14 cellular contexts compared by ENCODE assay signal in the genomic region with DNA sequence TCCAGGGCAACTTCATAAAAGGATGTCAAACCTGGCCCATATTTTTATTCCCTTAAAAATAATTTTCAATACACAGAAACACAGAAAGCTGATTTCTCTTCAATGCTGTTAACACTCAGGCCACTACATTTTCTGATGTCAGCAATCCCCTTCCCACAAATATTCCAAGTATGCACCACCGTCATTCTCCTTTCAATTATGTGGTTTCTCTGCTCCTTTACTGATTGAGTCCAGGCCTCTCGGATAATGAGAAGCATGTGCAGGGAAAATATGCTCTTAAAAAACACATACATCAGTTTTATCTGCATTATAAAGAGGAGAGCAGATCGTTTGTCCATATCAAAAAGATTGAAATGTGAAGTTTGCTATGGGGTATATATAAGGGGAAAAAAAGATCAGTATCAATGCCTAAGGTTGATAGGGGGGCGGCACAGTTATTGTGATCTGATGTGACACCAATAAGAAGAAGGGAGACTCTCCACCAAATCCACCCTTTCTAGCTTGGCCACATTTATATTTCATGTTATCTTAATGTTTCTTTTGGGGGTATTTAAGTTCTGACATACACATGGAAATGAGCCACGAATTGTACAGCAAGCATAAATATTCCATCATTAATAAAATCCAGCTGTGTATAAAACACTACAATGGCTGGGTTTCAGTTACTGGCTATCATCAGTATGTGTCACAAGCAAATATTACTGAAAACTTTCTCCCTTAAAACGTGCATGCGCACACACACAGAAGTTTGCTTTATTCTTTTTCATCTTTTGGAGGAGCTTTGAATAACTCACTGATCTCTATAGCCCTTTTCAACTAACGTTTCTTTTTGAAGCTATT. TPM values are rescaled to one million over a fixed set of nuclear protein-coding genes. Genes with fewer than 3 reads are reported as not detected.
A peak's percentile ranks its signal among the peaks of the same experiment; 100 is the strongest.
DNase-seq lines count a peak whose midpoint lies in the region; ATAC-seq and TF ChIP-seq lines count a peak whose summit lies in the region.
"Had no signal": no experiment of that assay in that cellular context is flagged by ENCODE, and none has a peak within 500 bp of the region (broad histone marks: within the 10 kb centered on the region; RNA-seq: fewer than 3 reads in every experiment).

No MANE protein-coding gene starts in this region.

- no peak overlapping the region for H2BK120ac ChIP-seq in mesendoderm (ENCODE audit: low read depth, low read length)

- H3K27ac ChIP-seq in AG04450 (ENCODE audit: low read depth, low read length) = peak overlapping the region; percentile 77
- no peak overlapping the region for H3K27ac ChIP-seq in brain microvascular endothelial cell
- H3K27ac ChIP-seq in mesendoderm (ENCODE audit: low read depth, low read length) = no peak overlapping the region
- H3K27ac ChIP-seq: parathyroid adenoma had no signal

- H3K4me3 ChIP-seq in AG04450 (ENCODE audit: low read depth, low read length) (no peak overlapping the region), brain microvascular endothelial cell (ENCODE audit: low read depth, low read length) (no peak overlapping the region), mesendoderm (ENCODE audit: low read length) (no peak overlapping the region)
- H3K4me3 ChIP-seq: dorsolateral prefrontal cortex had no signal

- no peaks in the 10 kb centered on the region for H3K9me3 ChIP-seq in AG04450 (ENCODE audit: control insufficient read depth, insufficient read depth, low read length)

- H3K9me3 Mint-ChIP-seq in glutamatergic neuron (ENCODE audit: unreplicated experiment) = no peaks in the 10 kb centered on the region
- H3K9me3 Mint-ChIP-seq: memory B cell had no signal

- no peak overlapping the region for H3K18ac ChIP-seq in mesendoderm (ENCODE audit: low read length)

- CTCF ChIA-PET in AG04450 (lab: Charles Lee) = no interaction called here

- H3K4me2 ChIP-seq in mesendoderm (ENCODE audit: low read length) = no peak overlapping the region

- no peak overlapping the region for H3K4ac ChIP-seq in mesendoderm (ENCODE audit: low read depth, low read length)

- H3K23ac ChIP-seq in mesendoderm (ENCODE audit: low read length) = no peak overlapping the region

- TF ChIP-seq CTCF in AG04450 (IDR thresholded peaks at IDR 0.05; ENCODE audit: low read depth, low read length) (no peak), brain microvascular endothelial cell (IDR thresholded peaks at IDR 0.05; ENCODE audit: low read depth, low read length, missing control alignments) (no peak), glutamatergic neuron (IDR thresholded peaks at IDR 0.05; ENCODE audit: partially characterized antibody, unreplicated experiment) (no peak)

- no peak overlapping the region for H2BK5ac ChIP-seq in mesendoderm (ENCODE audit: low read length)

- peaks cover 25% of the 10 kb centered on the region for H3K4me1 Mint-ChIP-seq in glutamatergic neuron (ENCODE audit: low read depth, unreplicated experiment)
- H3K4me1 Mint-ChIP-seq: memory B cell had no signal

- H4K5ac ChIP-seq in mesendoderm (ENCODE audit: low read length) = no peak overlapping the region

- H2AK5ac ChIP-seq in mesendoderm (ENCODE audit: low read length) = no peak overlapping the region

- H3K27ac Mint-ChIP-seq in glutamatergic neuron (ENCODE audit: unreplicated experiment) = no peak overlapping the region
- H3K27ac Mint-ChIP-seq: memory B cell had no signal

- H3K56ac ChIP-seq in mesendoderm (ENCODE audit: low read length) = no peak overlapping the region

- in situ Hi-C loops in brain microvascular endothelial cell (cut with HindIII; ENCODE audit: low pct_ligation_motif_present, low sequenced_read_pairs) = no loop called here

- H3K27me3 ChIP-seq in AG04450 (ENCODE audit: control insufficient read depth, insufficient read depth, low read length) (no peaks in the 10 kb centered on the region), brain microvascular endothelial cell (replicated peaks) (no peaks in the 10 kb centered on the region), mesendoderm (ENCODE audit: insufficient read depth, low read length, poor library complexity) (peaks cover 3% of the 10 kb centered on the region)

- peak; percentile 44 for DNase-seq in AG04450 (ENCODE audit: low read depth, low spot score)
- peak; percentile 57 for DNase-seq in HT1080 (ENCODE audit: low read depth)
- DNase-seq in brain microvascular endothelial cell = peak; percentile 1
- DNase-seq in mesendoderm = peak; percentile 65
- no peak for DNase-seq in hippocampal formation (lab: John Stamatoyannopoulos, UW)
- DNase-seq in activated effector memory CD4-positive, alpha-beta T cell treated with Interleukin-2 at 50 U/mL for 16 hours = no peak
- DNase-seq in glutamatergic neuron = no peak
- DNase-seq: activated CD4-positive, CD25-positive, alpha-beta regulatory T cell; activated CD8-positive, alpha-beta memory T cell treated with anti-CD3 and anti-CD28 coated beads, Interleukin-2, amount 50 U/mL, for 48 hours; dorsolateral prefrontal cortex; NK-92 treated with Interleukin-12 subunit alpha and Interleukin-12 subunit beta, amount 100 ng/mL, for 24 hours had no signal

- H2BK15ac ChIP-seq in mesendoderm (replicated peaks; ENCODE audit: low read depth) = no peak overlapping the region

- H3K36me3 ChIP-seq in brain microvascular endothelial cell (replicated peaks) (no peaks in the 10 kb centered on the region), mesendoderm (ENCODE audit: control insufficient read depth, insufficient read depth, low read length) (no peaks in the 10 kb centered on the region)

- H3K4me1 ChIP-seq in mesendoderm (ENCODE audit: control insufficient read depth, low read depth, low read length) = no peaks in the 10 kb centered on the region
- H3K4me1 ChIP-seq: parathyroid adenoma had no signal

- no peak overlapping the region for H4K8ac ChIP-seq in mesendoderm (ENCODE audit: low read depth, low read length)

- no peak overlapping the region for H3K4me3 Mint-ChIP-seq in glutamatergic neuron (ENCODE audit: unreplicated experiment)
- H3K4me3 Mint-ChIP-seq: memory B cell had no signal

- no peaks in the 10 kb centered on the region for H3K79me1 ChIP-seq in mesendoderm (ENCODE audit: low read length)

- POLR2A ChIA-PET in AG04450 (lab: Yijun Ruan, JAX) = no interaction called here

- ATAC-seq in GM19023 (IDR thresholded peaks at IDR 0.05; ENCODE audit: unreplicated experiment) = no peak

- no peaks in the 10 kb centered on the region for H3K36me3 Mint-ChIP-seq in glutamatergic neuron (ENCODE audit: unreplicated experiment)
- H3K36me3 Mint-ChIP-seq: memory B cell had no signal

- WGBS in mesendoderm (ENCODE audit: extremely low coverage, insufficient coverage, low lambda C conversion rate) = no CpG with 5 or more reads among the region's 8 CpGs

- H3K9ac ChIP-seq in mesendoderm (ENCODE audit: low read length) = no peak overlapping the region
- H3K9ac ChIP-seq: parathyroid adenoma had no signal

- no peaks in the 10 kb centered on the region for H3K27me3 Mint-ChIP-seq in glutamatergic neuron (ENCODE audit: unreplicated experiment)
- H3K27me3 Mint-ChIP-seq: memory B cell had no signal

- no peaks in the 10 kb centered on the region for H3K79me2 ChIP-seq in mesendoderm (ENCODE audit: control insufficient read depth, insufficient read depth, low read length)
- H3K79me2 ChIP-seq: parathyroid adenoma had no signal

RNA-seq across cellular contexts. Expression of gene AMOT, which starts 6.4 kb away (rescaled TPM):
- polyA plus RNA-seq in AG04450 (2011; rRNA removed) = 8.2 and 9.6 TPM in 2 replicates
- polyA minus RNA-seq in AG04450 (2011; rRNA and poly(A)+ RNA removed) = 18.9 and 22.8 TPM in 2 replicates
- total RNA-seq in HT1080 (2014; rRNA removed; shearing (Covaris generic)) = 2.7 and 7.9 TPM in 2 replicates
- 0.88 and 0.97 TPM in 2 replicates for polyA plus RNA-seq in HT1080 (2015; cell fraction: cytosol; rRNA removed)
- 14.4 and 18.5 TPM in 2 replicates for polyA plus RNA-seq in HT1080 (2015; cell fraction: nucleus; rRNA removed)
- 0.86 TPM for polyA plus RNA-seq in mesendoderm (2013, experiment 1 of 2)
- 0.90 TPM for polyA plus RNA-seq in mesendoderm (2013, experiment 2 of 2)
- 88.3 TPM for total RNA-seq in glutamatergic neuron (ENCODE audit: unreplicated experiment)

Comparison
In these comparisons a context has a peak if more than half of its experiments do, and no peak if none do; other contexts are left out.
1. DNase-seq: peak in AG04450 (single experiment), HT1080 (single experiment), brain microvascular endothelial cell (single experiment) and mesendoderm (single experiment); none in hippocampal formation (0 of 2), activated effector memory CD4-positive, alpha-beta T cell treated with Interleukin-2 at 50 U/mL for 16 hours (single experiment) and glutamatergic neuron (single experiment).